ENCODE assay signal across 12 cellular contexts in the genomic region with DNA sequence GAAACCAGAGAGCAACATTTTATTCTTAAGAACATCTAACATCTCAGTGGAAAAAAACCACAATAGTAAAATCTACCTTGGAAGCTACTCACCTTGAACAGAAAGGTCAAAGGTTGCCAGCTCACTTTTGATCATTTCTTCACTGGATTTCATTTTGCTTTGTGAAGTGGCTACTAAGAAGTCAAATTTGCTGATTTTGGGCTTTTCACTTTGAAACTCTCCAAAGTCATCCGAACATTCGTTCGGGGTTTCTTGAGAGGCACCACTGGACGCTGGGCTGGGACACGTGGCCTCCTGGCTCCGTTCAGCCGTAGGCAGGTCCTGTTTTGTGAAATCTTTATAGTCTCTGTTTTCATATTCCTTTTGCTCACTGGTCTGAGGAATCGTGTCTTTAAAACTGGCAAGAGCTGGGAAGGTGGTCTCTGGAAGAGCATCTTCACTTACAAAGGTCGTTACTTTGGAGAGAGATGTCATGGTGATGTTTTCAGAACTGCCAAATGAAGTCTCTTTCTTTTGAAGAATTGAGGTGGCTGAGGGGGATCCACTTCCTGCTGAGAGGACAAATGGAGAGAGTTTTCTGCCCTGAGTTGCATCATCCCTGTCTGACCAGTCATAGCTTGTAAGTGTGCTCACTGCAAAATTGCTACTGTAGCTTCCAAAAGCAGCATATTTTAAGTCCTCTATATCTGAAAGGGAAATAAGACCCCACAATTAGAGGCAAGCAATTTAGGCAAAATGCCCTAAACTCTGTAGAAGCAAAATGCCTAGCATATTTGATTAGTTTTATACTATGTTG. TPM values are rescaled to one million over a fixed set of nuclear protein-coding genes. Genes with fewer than 3 reads are reported as not detected.
DNase-seq lines count a peak whose midpoint lies in the region; ATAC-seq lines count a peak whose summit lies in the region.
"Had no signal": no experiment of that assay in that cellular context is flagged by ENCODE, and none has a peak within 500 bp of the region (broad histone marks: within the 10 kb centered on the region; RNA-seq: fewer than 3 reads in every experiment).

No MANE protein-coding gene starts in this region.

- peaks cover 3% of the 10 kb centered on the region for H3K4me1 Mint-ChIP-seq in activated naive CD4-positive, alpha-beta T cell treated with anti-CD3 and anti-CD28 coated beads, Interleukin-2, amount 10 ng/mL, durations not matched to agents 7 days and 5 days
- H3K4me1 Mint-ChIP-seq in T-cell: peaks cover 9 to 23% (median 14%) of the 10 kb centered on the region in 3 donors
- H3K4me1 Mint-ChIP-seq: activated B cell treated with CpG ODN at 0.5 μM for 24 hours had no signal

- no peak for ATAC-seq in T-cell (replicated peaks in 1 of 4)
- ATAC-seq: body of pancreas had no signal

- H3K4me3 Mint-ChIP-seq in activated naive CD4-positive, alpha-beta T cell treated with anti-CD3 and anti-CD28 coated beads, Interleukin-2, amount 10 ng/mL, durations not matched to agents 7 days and 5 days: no peak overlapping the region
- H3K4me3 Mint-ChIP-seq in T-cell: no peak overlapping the region
- H3K4me3 Mint-ChIP-seq: activated B cell treated with CpG ODN at 0.5 μM for 24 hours had no signal

- H3K36me3 Mint-ChIP-seq in activated naive CD4-positive, alpha-beta T cell treated with anti-CD3 and anti-CD28 coated beads, Interleukin-2, amount 10 ng/mL, durations not matched to agents 7 days and 5 days: peaks cover 60% of the 10 kb centered on the region
- H3K36me3 Mint-ChIP-seq in T-cell: peaks cover 45% of the 10 kb centered on the region

- POLR2A ChIA-PET in T-cell (lab: Charles Lee): no interaction called here

- no peak overlapping the region for H3K4me3 ChIP-seq in skeletal muscle cell (ENCODE audit: low read depth, low read length)
- H3K4me3 ChIP-seq: BLaER1 treated with 17β-estradiol and CSF1 and Interleukin-3, amounts not matched to agents 10 nM and 100 nM; body of pancreas had no signal

- CTCF ChIA-PET in activated naive CD4-positive, alpha-beta T cell treated with anti-CD3 and anti-CD28 coated beads, Interleukin-2, amount 10 ng/mL, durations not matched to agents 7 days and 5 days (lab: Charles Lee): no interaction called here
- CTCF ChIA-PET in T-cell (lab: Charles Lee): no interaction called here

- peak overlapping the region; percentile 4 for H3K27ac Mint-ChIP-seq in activated naive CD4-positive, alpha-beta T cell treated with anti-CD3 and anti-CD28 coated beads, Interleukin-2, amount 10 ng/mL, durations not matched to agents 7 days and 5 days
- H3K27ac Mint-ChIP-seq in T-cell: peak overlapping the region; percentile 16 to 43
- H3K27ac Mint-ChIP-seq: activated B cell treated with CpG ODN at 0.5 μM for 24 hours had no signal

- no peak for DNase-seq in activated naive CD4-positive, alpha-beta T cell treated with anti-CD3 and anti-CD28 coated beads, Interleukin-2, amount 10 ng/mL, durations not matched to agents 7 days and 5 days
- no peak for DNase-seq in activated naive CD4-positive, alpha-beta T cell treated with anti-CD3 and anti-CD28 coated beads, Interleukin-2, amount 50 U/mL, for 16 hours
- DNase-seq in T-cell: no peak
- DNase-seq in fibroblast of gingiva (ENCODE audit: low read depth): peak; percentile 63
- peak; percentile 56 for DNase-seq in skeletal muscle cell (ENCODE audit: low read depth)
- no peak for DNase-seq in NK-92 (lab: John Stamatoyannopoulos, UW; ENCODE audit: unreplicated experiment)
- no peak for DNase-seq in cortex of kidney (lab: John Stamatoyannopoulos, UW)
- DNase-seq in DMS153 treated with DMSO at 0.1 percent for 48 hours (lab: John Stamatoyannopoulos, UW; ENCODE audit: unreplicated experiment): no peak
- DNase-seq: activated B cell treated with CpG ODN at 0.5 μM for 24 hours, body of pancreas, NCI-H2029 had no signal

- H3K27me3 Mint-ChIP-seq in activated naive CD4-positive, alpha-beta T cell treated with anti-CD3 and anti-CD28 coated beads, Interleukin-2, amount 10 ng/mL, durations not matched to agents 7 days and 5 days: no peaks in the 10 kb centered on the region
- no peaks in the 10 kb centered on the region for H3K27me3 Mint-ChIP-seq in T-cell
- H3K27me3 Mint-ChIP-seq: activated B cell treated with CpG ODN at 0.5 μM for 24 hours had no signal

- no peaks in the 10 kb centered on the region for H3K9me3 Mint-ChIP-seq in activated naive CD4-positive, alpha-beta T cell treated with anti-CD3 and anti-CD28 coated beads, Interleukin-2, amount 10 ng/mL, durations not matched to agents 7 days and 5 days
- no peaks in the 10 kb centered on the region for H3K9me3 Mint-ChIP-seq in T-cell
- H3K9me3 Mint-ChIP-seq: activated B cell treated with CpG ODN at 0.5 μM for 24 hours had no signal

RNA-seq across cellular contexts. Expression of a gene that starts 52.4 kb away (rescaled TPM):
- total RNA-seq in T-cell: 1 to 10 TPM; 4.0 to 9.6 (median 5.4) TPM

Comparison
In these comparisons a context has a peak if more than half of its experiments do, and no peak if none do; other contexts are left out.
1. DNase-seq: peak in fibroblast of gingiva (single experiment) and skeletal muscle cell (single experiment); none in activated naive CD4-positive, alpha-beta T cell treated with anti-CD3 and anti-CD28 coated beads, Interleukin-2, amount 10 ng/mL, durations not matched to agents 7 days and 5 days (single experiment), activated naive CD4-positive, alpha-beta T cell treated with anti-CD3 and anti-CD28 coated beads, Interleukin-2, amount 50 U/mL, for 16 hours (single experiment), T-cell (0 of 34), NK-92 (single experiment), cortex of kidney (single experiment) and DMS153 treated with DMSO at 0.1 percent for 48 hours (single experiment).